In the genomic region with DNA sequence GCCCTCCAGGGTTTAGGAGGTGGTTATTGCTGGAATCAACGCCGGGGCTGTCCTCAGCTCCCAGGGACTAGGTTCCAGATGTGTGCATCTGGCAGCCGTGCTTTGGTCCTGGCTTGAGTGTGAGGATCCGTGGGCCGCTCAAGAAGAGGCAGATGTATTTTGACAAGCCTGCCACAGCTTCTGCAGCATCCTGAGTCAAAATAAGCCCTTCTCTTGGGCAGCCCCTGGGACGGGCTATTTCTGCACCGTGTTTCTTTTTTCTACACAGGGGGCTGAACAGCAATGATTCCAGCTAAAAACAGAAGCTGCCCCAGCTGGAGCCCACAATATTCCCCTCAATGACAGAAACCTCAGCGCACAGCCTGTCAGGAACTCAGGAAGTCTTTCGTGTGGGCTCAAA, we compare ENCODE assay signal across 1 cellular context.
TF ChIP-seq lines count a peak whose summit lies in the region.

No MANE protein-coding gene starts in this region.

TF ChIP-seq in HepG2, 621 proteins besides CTCF, POLR2A, EP300 and RAD21 (continued from another document):
- TF ChIP-seq, protein P1, sequence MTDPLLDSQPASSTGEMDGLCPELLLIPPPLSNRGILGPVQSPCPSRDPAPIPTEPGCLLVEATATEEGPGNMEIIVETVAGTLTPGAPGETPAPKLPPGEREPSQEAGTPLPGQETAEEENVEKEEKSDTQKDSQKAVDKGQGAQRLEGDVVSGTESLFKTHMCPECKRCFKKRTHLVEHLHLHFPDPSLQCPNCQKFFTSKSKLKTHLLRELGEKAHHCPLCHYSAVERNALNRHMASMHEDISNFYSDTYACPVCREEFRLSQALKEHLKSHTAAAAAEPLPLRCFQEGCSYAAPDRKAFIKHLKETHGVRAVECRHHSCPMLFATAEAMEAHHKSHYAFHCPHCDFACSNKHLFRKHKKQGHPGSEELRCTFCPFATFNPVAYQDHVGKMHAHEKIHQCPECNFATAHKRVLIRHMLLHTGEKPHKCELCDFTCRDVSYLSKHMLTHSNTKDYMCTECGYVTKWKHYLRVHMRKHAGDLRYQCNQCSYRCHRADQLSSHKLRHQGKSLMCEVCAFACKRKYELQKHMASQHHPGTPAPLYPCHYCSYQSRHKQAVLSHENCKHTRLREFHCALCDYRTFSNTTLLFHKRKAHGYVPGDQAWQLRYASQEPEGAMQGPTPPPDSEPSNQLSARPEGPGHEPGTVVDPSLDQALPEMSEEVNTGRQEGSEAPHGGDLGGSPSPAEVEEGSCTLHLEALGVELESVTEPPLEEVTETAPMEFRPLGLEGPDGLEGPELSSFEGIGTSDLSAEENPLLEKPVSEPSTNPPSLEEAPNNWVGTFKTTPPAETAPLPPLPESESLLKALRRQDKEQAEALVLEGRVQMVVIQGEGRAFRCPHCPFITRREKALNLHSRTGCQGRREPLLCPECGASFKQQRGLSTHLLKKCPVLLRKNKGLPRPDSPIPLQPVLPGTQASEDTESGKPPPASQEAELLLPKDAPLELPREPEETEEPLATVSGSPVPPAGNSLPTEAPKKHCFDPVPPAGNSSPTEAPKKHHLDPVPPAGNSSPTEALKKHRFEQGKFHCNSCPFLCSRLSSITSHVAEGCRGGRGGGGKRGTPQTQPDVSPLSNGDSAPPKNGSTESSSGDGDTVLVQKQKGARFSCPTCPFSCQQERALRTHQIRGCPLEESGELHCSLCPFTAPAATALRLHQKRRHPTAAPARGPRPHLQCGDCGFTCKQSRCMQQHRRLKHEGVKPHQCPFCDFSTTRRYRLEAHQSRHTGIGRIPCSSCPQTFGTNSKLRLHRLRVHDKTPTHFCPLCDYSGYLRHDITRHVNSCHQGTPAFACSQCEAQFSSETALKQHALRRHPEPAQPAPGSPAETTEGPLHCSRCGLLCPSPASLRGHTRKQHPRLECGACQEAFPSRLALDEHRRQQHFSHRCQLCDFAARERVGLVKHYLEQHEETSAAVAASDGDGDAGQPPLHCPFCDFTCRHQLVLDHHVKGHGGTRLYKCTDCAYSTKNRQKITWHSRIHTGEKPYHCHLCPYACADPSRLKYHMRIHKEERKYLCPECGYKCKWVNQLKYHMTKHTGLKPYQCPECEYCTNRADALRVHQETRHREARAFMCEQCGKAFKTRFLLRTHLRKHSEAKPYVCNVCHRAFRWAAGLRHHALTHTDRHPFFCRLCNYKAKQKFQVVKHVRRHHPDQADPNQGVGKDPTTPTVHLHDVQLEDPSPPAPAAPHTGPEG (CRISPR knock-in tag; IDR thresholded peaks at IDR 0.05), result no peak
TF ChIP-seq in HepG2: peak in this region for 0.
